ENCODE assay signal across 24 cellular contexts in genomic region chr10:61447127-61447526, GRCh38. TPM values are rescaled to one million over a fixed set of nuclear protein-coding genes. Genes with fewer than 3 reads are reported as not detected.
"Had no signal": no experiment of that assay in that cellular context is flagged by ENCODE, and none has a peak within 500 bp of the region (broad histone marks: within the 10 kb centered on the region; RNA-seq: fewer than 3 reads in every experiment).

No MANE protein-coding gene starts in this region.

- H3K9me3 Mint-ChIP-seq: activated T-cell treated with anti-CD3 and anti-CD28 coated beads, Interleukin-2, amount 50 U/mL, for 4 hours; activated T-helper 2 cell treated with anti-CD3 and anti-CD28 coated beads, Interferon-gamma antibody, Interleukin-2, Interleukin-4, amounts not matched to agents 10 μg/mL and 5 μg/mL and 100 μg/mL, durations not matched to agents 14 hours and 24 hours and 36 hours; naive thymus-derived CD4-positive, alpha-beta T cell; neural progenitor cell; stimulated activated naive B cell treated with anti-CD40 and anti-IgM and Interleukin-4, amounts not matched to agents 10 μg/mL and 1 μg/mL and 100 μg/mL, for 72 hours; T-helper 1 cell treated with Interleukin-12 subunit alpha and Interleukin-12 subunit beta and Interleukin-4 antibody, amounts not matched to agents 30 μg/mL and 1 μg/mL, for 36 hours; WTC11 had no signal

- H3K27ac Mint-ChIP-seq: activated naive CD8-positive, alpha-beta T cell; activated T-helper 2 cell treated with anti-CD3 and anti-CD28 coated beads, Interferon-gamma antibody, Interleukin-2, Interleukin-4, amounts not matched to agents 10 μg/mL and 5 μg/mL and 100 μg/mL, durations not matched to agents 14 hours and 24 hours and 36 hours; naive thymus-derived CD4-positive, alpha-beta T cell; neural progenitor cell; stimulated activated naive B cell treated with anti-CD40 and anti-IgM and Interleukin-4, amounts not matched to agents 10 μg/mL and 1 μg/mL and 100 μg/mL, for 72 hours; T-helper 1 cell treated with Interleukin-12 subunit alpha and Interleukin-12 subunit beta and Interleukin-4 antibody, amounts not matched to agents 30 μg/mL and 1 μg/mL, for 36 hours; WTC11 had no signal

- H3K36me3 ChIP-seq: heart right ventricle, lower lobe of right lung, neural progenitor cell, prostate gland had no signal

- H3K27me3 ChIP-seq: testis had no signal

- DNase-seq: activated CD4-positive, alpha-beta T cell treated with anti-CD3 and anti-CD28 coated beads, Interleukin-2, amount 50 U/mL, for 48 hours; activated CD8-positive, alpha-beta memory T cell treated with anti-CD3 and anti-CD28 coated beads, Interleukin-2, amount 50 U/mL, for 48 hours; activated naive CD4-positive, alpha-beta T cell; activated T-cell treated with anti-CD3 and anti-CD28 coated beads, Interleukin-2, amount 50 U/mL, for 4 hours; cerebellar nuclear complex; heart right ventricle; kidney; lower lobe of right lung; naive thymus-derived CD4-positive, alpha-beta T cell; stimulated activated CD4-positive, alpha-beta T cell treated with anti-CD3 and anti-CD28 coated beads, Interleukin-2, amount 100 ng/mL, for 48 hours; stimulated activated CD8-positive, alpha-beta memory T cell treated with anti-CD3 and anti-CD28 coated beads, Interleukin-4, amount 100 ng/mL, for 48 hours; stimulated activated naive B cell treated with anti-CD40 and anti-IgM and Interleukin-4, amounts not matched to agents 10 μg/mL and 1 μg/mL and 100 μg/mL, for 72 hours; T1000; testis; trophoblast cell had no signal

- H3K4me2 ChIP-seq: neural progenitor cell had no signal

- H3K4me3 Mint-ChIP-seq: activated naive CD8-positive, alpha-beta T cell; activated T-cell treated with anti-CD3 and anti-CD28 coated beads, Interleukin-2, amount 50 U/mL, for 4 hours; naive thymus-derived CD4-positive, alpha-beta T cell; neural progenitor cell; stimulated activated naive B cell treated with anti-CD40 and anti-IgM and Interleukin-4, amounts not matched to agents 10 μg/mL and 1 μg/mL and 100 μg/mL, for 72 hours; T-helper 1 cell treated with Interleukin-12 subunit alpha and Interleukin-12 subunit beta and Interleukin-4 antibody, amounts not matched to agents 30 μg/mL and 1 μg/mL, for 36 hours; WTC11 had no signal

- H2AFZ ChIP-seq: neural progenitor cell had no signal

- H3K4me3 ChIP-seq: heart right ventricle, lower lobe of right lung, neural progenitor cell, prostate gland, testis had no signal

- FAIRE-seq: kidney had no signal

- ATAC-seq: activated T-cell treated with anti-CD3 and anti-CD28 coated beads, Interleukin-2, amount 50 U/mL, for 4 hours; heart right ventricle; left lobe of liver; lower lobe of right lung; naive thymus-derived CD4-positive, alpha-beta T cell; stimulated activated naive B cell treated with anti-CD40 and anti-IgM and Interleukin-4, amounts not matched to agents 10 μg/mL and 1 μg/mL and 100 μg/mL, for 72 hours; WTC11 had no signal

- H3K27ac ChIP-seq: epithelial cell of prostate, heart right ventricle, lower lobe of right lung, neural progenitor cell, prostate gland, testis had no signal

- H3K4me1 ChIP-seq: lower lobe of right lung, neural progenitor cell, prostate gland, testis had no signal

- H3K36me3 Mint-ChIP-seq: activated naive CD8-positive, alpha-beta T cell; naive thymus-derived CD4-positive, alpha-beta T cell; neural progenitor cell; stimulated activated naive B cell treated with anti-CD40 and anti-IgM and Interleukin-4, amounts not matched to agents 10 μg/mL and 1 μg/mL and 100 μg/mL, for 72 hours; WTC11 had no signal

- H3K9me3 ChIP-seq: heart right ventricle, lower lobe of right lung, prostate gland, testis had no signal

RNA-seq across cellular contexts. Expression of gene TMEM26, which starts 6.1 kb away (rescaled TPM):
- total RNA-seq: activated CD8-positive, alpha-beta memory T cell treated with anti-CD3 and anti-CD28 coated beads for 36 hours; activated T-cell treated with anti-CD3 and anti-CD28 coated beads, Interleukin-2, amount 50 U/mL, for 4 hours; activated T-helper 2 cell treated with anti-CD3 and anti-CD28 coated beads, Interferon-gamma antibody, Interleukin-2, Interleukin-4, amounts not matched to agents 10 μg/mL and 5 μg/mL and 100 μg/mL, durations not matched to agents 14 hours and 24 hours and 36 hours had no signal
